ENCODE assay signal across 9 cellular contexts in the genomic region with DNA sequence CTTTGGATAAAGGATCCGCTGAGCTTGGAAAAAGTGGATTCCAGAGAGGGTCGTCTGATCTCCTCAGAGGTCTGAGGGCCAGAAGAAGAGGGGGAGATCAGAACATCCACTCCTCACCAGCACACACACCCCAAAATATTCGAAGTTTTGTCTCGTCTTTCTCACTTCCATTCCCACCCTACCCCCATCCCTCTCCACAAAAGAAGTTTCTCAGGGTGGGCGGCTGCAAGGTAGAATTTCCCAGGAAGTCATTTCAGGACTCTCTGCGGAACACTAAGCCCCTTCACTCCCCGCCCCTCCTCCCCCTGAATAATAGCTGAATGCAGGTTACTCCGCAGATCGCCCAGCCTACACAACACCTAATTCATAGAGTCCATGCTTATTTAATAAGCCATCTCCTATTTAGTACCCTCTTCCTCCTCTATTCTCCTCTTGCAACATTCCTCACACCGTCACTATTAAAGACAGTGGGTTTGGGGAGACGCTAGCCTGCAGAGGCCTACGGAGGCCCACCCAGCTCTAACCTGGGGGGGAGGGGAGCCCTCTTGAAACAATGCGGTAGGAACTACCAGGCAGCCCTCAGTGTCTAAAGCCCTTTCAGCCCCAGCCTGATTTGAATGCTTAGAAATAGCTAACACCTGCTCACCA. TPM values are rescaled to one million over a fixed set of nuclear protein-coding genes. Genes with fewer than 3 reads are reported as not detected.
DNase-seq lines count a peak whose midpoint lies in the region; ATAC-seq, FAIRE-seq and TF ChIP-seq lines count a peak whose summit lies in the region.
"Had no signal": no experiment of that assay in that cellular context is flagged by ENCODE, and none has a peak within 500 bp of the region (broad histone marks: within the 10 kb centered on the region; RNA-seq: fewer than 3 reads in every experiment).

No MANE protein-coding gene starts in this region.

- H3K4me1 ChIP-seq in kidney (ENCODE audit: control insufficient read depth in 1 of 2, insufficient read depth in 1 of 2, low read depth in 1 of 2, low read length in 2 of 2) (no peaks in the 10 kb centered on the region), thoracic aorta (ENCODE audit: control insufficient read depth in 1 of 2, low read depth in 2 of 2) (peaks cover 8% of the 10 kb centered on the region in 2 donors)

- TF ChIP-seq EP300 in Ishikawa (IDR thresholded peaks at IDR 0.05; ENCODE audit: borderline replicate concordance), result no peak

- H3K4me3 Mint-ChIP-seq in activated naive CD8-positive, alpha-beta T cell treated with anti-CD3 and anti-CD28 coated beads, Interleukin-2, amount 50 U/mL, for 24 hours, result peak overlapping the region; percentile 69

- no peaks in the 10 kb centered on the region for H3K9me3 Mint-ChIP-seq in activated naive CD8-positive, alpha-beta T cell treated with anti-CD3 and anti-CD28 coated beads, Interleukin-2, amount 50 U/mL, for 24 hours

- ATAC-seq in activated naive CD8-positive, alpha-beta T cell treated with anti-CD3 and anti-CD28 coated beads, Interleukin-2, amount 50 U/mL, for 24 hours, result no peak
- no peak for ATAC-seq in thoracic aorta (ENCODE audit: insufficient number of reproducible peaks, low FRiP score, low read depth)

- H3K27ac Mint-ChIP-seq in activated naive CD8-positive, alpha-beta T cell treated with anti-CD3 and anti-CD28 coated beads, Interleukin-2, amount 50 U/mL, for 24 hours, result peak overlapping the region; percentile 14

- H3K27ac ChIP-seq in kidney (ENCODE audit: low read depth in 2 of 2, low read length in 2 of 2), result no peak overlapping the region
- H3K27ac ChIP-seq in thoracic aorta, result peak overlapping the region in 1 of 2 donors; percentile 32

- no peaks in the 10 kb centered on the region for H3K27me3 ChIP-seq in thoracic aorta (replicated peaks; ENCODE audit: insufficient read depth)

- H3K36me3 ChIP-seq in kidney (ENCODE audit: control insufficient read depth in 1 of 2, insufficient read depth in 2 of 2, low read length in 2 of 2) (no peaks in the 10 kb centered on the region), thoracic aorta (peaks cover 4% of the 10 kb centered on the region)

- peak overlapping the region; percentile 62 to 78 for H3K4me3 ChIP-seq in kidney (ENCODE audit: low read length in 2 of 2)
- peak overlapping the region; percentile 98 for H3K4me3 ChIP-seq in thoracic aorta

- DNase-seq in COLO668 (lab: John Stamatoyannopoulos, UW; ENCODE audit: unreplicated experiment) (peak; percentile 71), kidney (no peak), thoracic aorta (ENCODE audit: low spot score) (no peak), globus pallidus (ENCODE audit: low spot score) (no peak), NCI-H1048 (lab: John Stamatoyannopoulos, UW) (no peak)
- no peak for DNase-seq in activated naive CD8-positive, alpha-beta T cell treated with anti-CD3 and anti-CD28 coated beads, Interleukin-2, amount 50 U/mL, for 24 hours
- DNase-seq in activated CD4-positive, CD25-positive, alpha-beta regulatory T cell (lab: John Stamatoyannopoulos, UW), result no peak

- peaks cover 2% of the 10 kb centered on the region for H3K27me3 Mint-ChIP-seq in activated naive CD8-positive, alpha-beta T cell treated with anti-CD3 and anti-CD28 coated beads, Interleukin-2, amount 50 U/mL, for 24 hours

- H3K4me1 Mint-ChIP-seq in activated naive CD8-positive, alpha-beta T cell treated with anti-CD3 and anti-CD28 coated beads, Interleukin-2, amount 50 U/mL, for 24 hours, result peaks cover 16% of the 10 kb centered on the region

- H3K36me3 Mint-ChIP-seq in activated naive CD8-positive, alpha-beta T cell treated with anti-CD3 and anti-CD28 coated beads, Interleukin-2, amount 50 U/mL, for 24 hours (ENCODE audit: low read depth), result no peaks in the 10 kb centered on the region

- no peak for FAIRE-seq in kidney (lab: Jason Lieb, UNC)

- H3K9me3 ChIP-seq in kidney (ENCODE audit: control insufficient read depth in 1 of 2, low read length in 2 of 2) (no peaks in the 10 kb centered on the region), thoracic aorta (no peaks in the 10 kb centered on the region)

- TF ChIP-seq RAD21 in Ishikawa (IDR thresholded peaks at IDR 0.05; ENCODE audit: low read depth), result no peak

- intact Hi-C loops in kidney (cut with DNase I), result no loop called here

- TF ChIP-seq CTCF in kidney (IDR thresholded peaks at IDR 0.05; ENCODE audit: borderline replicate concordance, extremely low read depth, insufficient read depth) (no peak), thoracic aorta (IDR thresholded peaks at IDR 0.05) (no peak)

- H3K9ac ChIP-seq in kidney (ENCODE audit: low read length in 2 of 2), result peak overlapping the region; percentile 49 to 73

TF ChIP-seq in Ishikawa, 13 proteins besides CTCF, POLR2A, EP300 and RAD21:
- TF ChIP-seq ZBTB7A (IDR thresholded peaks at IDR 0.05; ENCODE audit: low read depth), result 0 out of 2 replicates have a peak, but pooled peaks have one; percentile 10
- TF ChIP-seq NFIC (IDR thresholded peaks at IDR 0.05), result no peak

RNA-seq across cellular contexts. Expression of gene SALL2, which starts 0.7 kb away (rescaled TPM):
- total RNA-seq in kidney, result 8.8 TPM
- 5.5 TPM for polyA plus RNA-seq in kidney (ENCODE audit: insufficient read depth, low read depth, low replicate concordance)
- total RNA-seq in thoracic aorta, result 10 to 100 TPM in 1 of 2 donors, 1 to 10 TPM in 1; 4.9 to 11.3 TPM

RNA-seq across cellular contexts. Expression of gene METTL3, which starts 15.7 kb away (rescaled TPM):
- total RNA-seq in kidney (44.3 TPM), thoracic aorta (10 to 100 TPM; 54.8 to 62.4 TPM)
- 31.4 TPM for polyA plus RNA-seq in kidney (ENCODE audit: insufficient read depth, low read depth, low replicate concordance)

RNA-seq across cellular contexts. Expression of gene TOX4, which starts 49.8 kb away (rescaled TPM):
- total RNA-seq in kidney, result 75.9 TPM
- 31.0 TPM for polyA plus RNA-seq in kidney (ENCODE audit: insufficient read depth, low read depth, low replicate concordance)
- 10 to 100 TPM; 34.5 to 54.7 TPM for total RNA-seq in thoracic aorta

RNA-seq across cellular contexts. Expression of gene RAB2B, which starts 50.0 kb away (rescaled TPM):
- 22.7 TPM for total RNA-seq in kidney
- 12.2 TPM for polyA plus RNA-seq in kidney (ENCODE audit: insufficient read depth, low read depth, low replicate concordance)
- 10 to 100 TPM; 19.2 to 29.3 TPM for total RNA-seq in thoracic aorta

RNA-seq across cellular contexts. Expression of gene OR10G3, which starts 53.1 kb away (rescaled TPM):
- total RNA-seq in kidney, result not detected
- polyA plus RNA-seq in kidney (ENCODE audit: insufficient read depth, low read depth, low replicate concordance), result not detected
- not detected for total RNA-seq in thoracic aorta
- total RNA-seq: renal cortical epithelial cell had no signal
